8 cellular contexts compared by ENCODE assay signal in the genomic region with DNA sequence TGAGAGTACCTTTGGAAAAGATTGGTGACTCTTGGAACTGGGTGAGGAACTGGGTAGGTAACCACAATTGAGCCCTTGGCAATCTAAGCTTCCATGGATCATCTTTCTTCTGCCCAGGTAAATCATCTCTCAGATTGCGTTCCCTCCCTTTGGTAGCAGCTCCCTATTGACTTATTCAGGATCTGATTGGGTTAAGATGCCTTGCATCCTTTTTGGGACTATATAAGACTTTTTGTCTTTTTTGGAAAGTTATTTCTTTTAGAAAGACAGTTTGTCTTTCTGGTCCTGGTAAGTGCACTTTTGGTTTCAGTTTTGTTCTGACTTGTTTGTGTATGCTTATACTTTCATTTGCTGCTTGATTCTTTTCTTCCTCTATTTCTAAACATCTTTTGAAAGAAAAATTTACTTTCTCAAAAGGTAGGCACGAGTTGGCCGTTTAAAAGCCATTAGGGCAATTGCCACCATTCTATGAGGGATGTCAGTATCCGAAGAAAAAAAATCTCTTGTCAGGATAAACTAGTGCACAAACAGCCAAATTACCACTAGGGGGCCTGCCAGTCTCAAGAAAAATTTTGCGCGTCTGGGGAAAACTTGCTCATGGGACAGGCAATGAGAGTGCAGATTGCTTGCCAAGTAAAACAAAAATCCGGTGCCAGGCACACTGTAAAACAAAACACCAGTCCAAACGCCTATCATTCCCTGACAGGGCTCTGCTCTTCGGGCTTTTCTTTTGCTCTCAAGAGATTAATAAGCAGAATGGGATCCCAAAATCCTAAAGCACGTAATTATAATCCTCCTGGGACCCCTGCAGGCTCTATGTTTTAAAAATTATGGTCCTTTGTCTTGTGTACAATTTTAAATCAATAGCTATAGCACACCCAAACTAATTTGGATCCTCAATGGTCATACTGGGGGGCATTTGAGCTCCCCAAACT. TPM values are rescaled to one million over a fixed set of nuclear protein-coding genes. Genes with fewer than 3 reads are reported as not detected.
DNase-seq lines count a peak whose midpoint lies in the region; ATAC-seq, FAIRE-seq and TF ChIP-seq lines count a peak whose summit lies in the region.

No MANE protein-coding gene starts in this region.

- H3K9me3 ChIP-seq in WERI-Rb-1 (ENCODE audit: severe bottlenecking): peaks cover under 1% of the 10 kb centered on the region

- no peak for TF ChIP-seq POLR2A in GM18505 (IDR thresholded peaks at IDR 0.05; ENCODE audit: borderline replicate concordance, extremely low read depth, insufficient read depth, insufficient read length)

- H3K4me3 ChIP-seq in WERI-Rb-1 (ENCODE audit: low read depth, low read length) (0 out of 2 replicates have a peak overlapping the region, but pooled peaks have one; percentile 8), cardiac fibroblast (replicated peaks in 1 of 2; ENCODE audit: low read depth in 2 of 2, low read length in 2 of 2) (peak overlapping the region; percentile 0 to 32), kidney epithelial cell (ENCODE audit: low read depth, low read length) (peak overlapping the region; percentile 13)

- TF ChIP-seq CTCF in WERI-Rb-1 (IDR thresholded peaks at IDR 0.05; ENCODE audit: low read depth, low read length) (peak; percentile 78), cardiac fibroblast (IDR thresholded peaks at IDR 0.05; ENCODE audit: low read depth, low read length) (peak; percentile 72), kidney epithelial cell (IDR thresholded peaks at IDR 0.05; ENCODE audit: insufficient read depth, low read length, poor library complexity, severe bottlenecking) (peak; percentile 78)

- H3K27me3 ChIP-seq in WERI-Rb-1 (ENCODE audit: insufficient read depth, low read depth, severe bottlenecking) (peaks cover 8% of the 10 kb centered on the region), kidney epithelial cell (ENCODE audit: control insufficient read depth, insufficient read depth, low read length) (peaks cover 2% of the 10 kb centered on the region)

- peak; percentile 71 for DNase-seq in NCI-H2196 treated with DMSO at 0.1 percent for 48 hours (lab: John Stamatoyannopoulos, UW; ENCODE audit: unreplicated experiment)
- peak; percentile 80 for DNase-seq in WERI-Rb-1
- DNase-seq in cardiac fibroblast (ENCODE audit: low read depth in 2 of 2): peak; percentile 96 to 97
- peak; percentile 57 for DNase-seq in kidney epithelial cell (ENCODE audit: low read depth)
- DNase-seq in stimulated activated CD4-positive, alpha-beta T cell treated with anti-CD3 and anti-CD28 coated beads, Interleukin-15, amount 100 ng/mL, for 48 hours (ENCODE audit: low read depth in 2 of 2): peak; percentile 30 to 45

- H3K36me3 ChIP-seq in WERI-Rb-1 (no peaks in the 10 kb centered on the region), kidney epithelial cell (ENCODE audit: control insufficient read depth, insufficient read depth, low read length) (no peaks in the 10 kb centered on the region)

- ATAC-seq in GM18505 (IDR thresholded peaks at IDR 0.05; ENCODE audit: unreplicated experiment) (peak; percentile 51), HG03097 (IDR thresholded peaks at IDR 0.05; ENCODE audit: low FRiP score, unreplicated experiment) (peak; percentile 74)

- peak; percentile 66 for FAIRE-seq in A204.1 (lab: Jason Lieb, UNC)

- no peak overlapping the region for H3K27ac ChIP-seq in WERI-Rb-1

RNA-seq across cellular contexts. Expression of a gene that starts 12.8 kb away (rescaled TPM):
- total RNA-seq in kidney epithelial cell: not detected in 2 replicates

RNA-seq across cellular contexts. Expression of a gene that starts 45.7 kb away (rescaled TPM):
- total RNA-seq in kidney epithelial cell: not detected in 2 replicates

RNA-seq across cellular contexts. Expression of a gene that starts 54.0 kb away (rescaled TPM):
- total RNA-seq in kidney epithelial cell: not detected in 2 replicates

Comparison
In these comparisons a context has a peak if more than half of its experiments do, and no peak if none do; other contexts are left out.
1. DNase-seq: peak in every context shown above with its lines; median percentile 96 in cardiac fibroblast; 80 in WERI-Rb-1; 71 in NCI-H2196 treated with DMSO at 0.1 percent for 48 hours; 57 in kidney epithelial cell; 38 in stimulated activated CD4-positive, alpha-beta T cell treated with anti-CD3 and anti-CD28 coated beads, Interleukin-15, amount 100 ng/mL, for 48 hours.